ENCODE assay signal across 8 cellular contexts in the genomic region with DNA sequence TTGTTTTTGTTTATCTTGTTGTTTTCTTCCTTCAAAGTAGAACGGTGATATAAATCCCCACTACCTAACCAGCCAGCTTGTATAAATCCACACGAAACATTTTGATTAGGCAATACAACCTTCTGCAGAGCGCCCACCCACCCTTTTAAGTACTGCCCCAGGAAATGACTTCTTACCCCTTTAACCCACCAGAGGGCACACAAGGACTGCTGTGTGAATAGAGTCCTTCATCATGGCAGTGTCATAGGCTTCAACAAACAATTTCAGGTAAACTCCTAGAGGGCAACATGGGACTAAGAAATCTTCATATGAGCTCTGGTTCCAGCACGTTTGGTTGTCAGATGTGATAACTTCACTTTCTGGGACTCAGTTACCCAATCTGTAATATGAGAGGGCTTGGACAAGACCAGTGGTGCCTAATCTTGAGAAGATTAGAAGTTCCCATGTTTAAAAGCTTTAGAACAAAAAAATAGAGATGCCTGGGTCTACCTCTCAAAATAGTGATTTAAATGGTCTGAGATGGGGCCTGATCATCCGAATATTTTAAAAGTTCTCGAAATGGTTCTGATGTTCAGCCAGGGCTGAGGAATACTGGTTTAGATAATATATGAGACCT. TPM values are rescaled to one million over a fixed set of nuclear protein-coding genes. Genes with fewer than 3 reads are reported as not detected.
DNase-seq lines count a peak whose midpoint lies in the region; ATAC-seq, FAIRE-seq and TF ChIP-seq lines count a peak whose summit lies in the region.

No MANE protein-coding gene starts in this region.

- H2BK5ac ChIP-seq in H1 (ENCODE audit: low read depth, low read length): no peak overlapping the region
- H2BK5ac ChIP-seq in mesenchymal stem cell (ENCODE audit: low read depth, low read length, poor library complexity, severe bottlenecking): no peak overlapping the region

- TF ChIP-seq RAD21 in H1 (IDR thresholded peaks at IDR 0.05 in 1 of 2, conservative IDR thresholded peaks at IDR 0.05 in 1 of 2; ENCODE audit: low read depth in 2 of 2, low read length in 2 of 2): peak; percentile 100

- H3K27ac ChIP-seq in WERI-Rb-1 (no peak overlapping the region), H1 (ENCODE audit: low read depth, low read length) (no peak overlapping the region), mesenchymal stem cell (ENCODE audit: low read length, poor library complexity, severe bottlenecking) (no peak overlapping the region), testis (no peak overlapping the region)

- H4K91ac ChIP-seq in H1 (replicated peaks; ENCODE audit: insufficient read length, low read length): no peak overlapping the region
- H4K91ac ChIP-seq in mesenchymal stem cell (ENCODE audit: low read length): no peak overlapping the region

- H3K23me2 ChIP-seq in H1 (ENCODE audit: low read depth, low read length): no peaks in the 10 kb centered on the region

- peak; percentile 75 for DNase-seq in BE2C
- DNase-seq in NCI-H2227 treated with DMSO at 0.1 percent for 48 hours (lab: John Stamatoyannopoulos, UW): peak; percentile 69
- peak; percentile 77 for DNase-seq in WERI-Rb-1
- peak; percentile 43 to 78 for DNase-seq in H1 (ENCODE audit: low read depth in 1 of 2, low spot score in 2 of 2)
- DNase-seq in mesenchymal stem cell: peak; percentile 86
- DNase-seq in testis: peak; percentile 63

- no peak overlapping the region for H3K4me3 ChIP-seq in BE2C (ENCODE audit: low read depth, low read length)
- H3K4me3 ChIP-seq in WERI-Rb-1 (ENCODE audit: low read depth, low read length): no peak overlapping the region
- H3K4me3 ChIP-seq in H1 (ENCODE audit: extremely low read depth in 1 of 4, insufficient read depth in 2 of 4, low read depth in 3 of 4, low read length in 4 of 4): no peak overlapping the region
- no peak overlapping the region for H3K4me3 ChIP-seq in mesenchymal stem cell (ENCODE audit: insufficient read depth in 1 of 2, low read depth in 1 of 2, low read length in 2 of 2)
- no peak overlapping the region for H3K4me3 ChIP-seq in testis

- WGBS in H1 (ENCODE audit: extremely low coverage in 1 of 2, insufficient coverage in 1 of 2, insufficient read length in 1 of 2, insufficient replicate concordance in 2 of 2, low coverage in 1 of 2, low lambda C conversion rate in 2 of 2, missing lambda C conversion rate in 1 of 2), 2 experiments: 32% methylated on average over 6 of the region's 6 CpGs; no CpG with 5 or more reads in 1 of the 2 experiments
- WGBS in mesenchymal stem cell: 37% methylated on average over 6 of the region's 6 CpGs
- 42% methylated on average over 6 of the region's 6 CpGs for WGBS in testis, 2 donors

- no peak overlapping the region for H4K8ac ChIP-seq in H1 (ENCODE audit: extremely low read depth, insufficient read depth, low read length)
- H4K8ac ChIP-seq in mesenchymal stem cell (ENCODE audit: low read length): no peak overlapping the region

- no peak overlapping the region for H3K56ac ChIP-seq in H1 (replicated peaks; ENCODE audit: insufficient read length, low read depth, low read length)

- no peaks in the 10 kb centered on the region for H3K79me1 ChIP-seq in H1 (ENCODE audit: low read depth, low read length)
- H3K79me1 ChIP-seq in mesenchymal stem cell (replicated peaks; ENCODE audit: low read length, poor library complexity, severe bottlenecking): no peaks in the 10 kb centered on the region

- H4K5ac ChIP-seq in H1 (ENCODE audit: insufficient read length, low read depth, low read length): no peak overlapping the region

- H3K23ac ChIP-seq in H1 (ENCODE audit: insufficient read length): no peak overlapping the region
- no peak overlapping the region for H3K23ac ChIP-seq in mesenchymal stem cell (ENCODE audit: low read length in 2 of 2)

- CTCF ChIA-PET in H1 (lab: Charles Lee; ENCODE audit: partially characterized antibody): interaction anchor here (0.6 to 8.9 kb wide), 82 partner anchors 9 to 739 kb away, joined by 3 to 67 read pairs (median 5); a partner anchor contains a TSS

- H3K9ac ChIP-seq in H1 (replicated peaks in 1 of 4; ENCODE audit: extremely low read depth in 1 of 4, low read depth in 3 of 4, low read length in 3 of 4) (no peak overlapping the region), mesenchymal stem cell (ENCODE audit: low read length) (no peak overlapping the region)

- H3K9me3 ChIP-seq in BE2C: no peaks in the 10 kb centered on the region; the same call in 1 of the 2 replicates
- peaks cover 6% of the 10 kb centered on the region for H3K9me3 ChIP-seq in WERI-Rb-1 (ENCODE audit: severe bottlenecking)
- peaks cover 18 to 20% of the 10 kb centered on the region in 2 experiments for H3K9me3 ChIP-seq in H1 (ENCODE audit: insufficient read depth in 2 of 2, low read depth in 1 of 2, low read length in 1 of 2)
- H3K9me3 ChIP-seq in mesenchymal stem cell (ENCODE audit: control insufficient read depth, low read length): peaks cover 13% of the 10 kb centered on the region
- H3K9me3 ChIP-seq in testis: no peaks in the 10 kb centered on the region

- H2BK12ac ChIP-seq in H1 (ENCODE audit: low read depth, low read length): no peak overlapping the region
- no peak overlapping the region for H2BK12ac ChIP-seq in mesenchymal stem cell (ENCODE audit: low read length in 2 of 2)

- H2BK120ac ChIP-seq in H1 (replicated peaks; ENCODE audit: low read depth, low read length) (no peak overlapping the region), mesenchymal stem cell (ENCODE audit: low read depth, low read length) (no peak overlapping the region)

- intact Hi-C loops in testis (cut with DNase I; ENCODE audit: low total_unique reads): loop anchor here (5.0 kb wide), 1 partner anchor 349 kb away; a partner anchor contains a TSS

- H3K79me2 ChIP-seq in H1 (ENCODE audit: control insufficient read depth in 1 of 2, insufficient read depth in 2 of 2, low read length in 2 of 2): no peaks in the 10 kb centered on the region

- FAIRE-seq in H1 (lab: Jason Lieb, UNC): peak; percentile 96

- H2AFZ ChIP-seq in H1 (ENCODE audit: low read length) (no peak overlapping the region), mesenchymal stem cell (ENCODE audit: low read depth, low read length) (no peak overlapping the region)

- ATAC-seq in GM18870 (IDR thresholded peaks at IDR 0.05; ENCODE audit: unreplicated experiment): peak; percentile 75
- ATAC-seq in HG03378 (IDR thresholded peaks at IDR 0.05; ENCODE audit: unreplicated experiment): peak; percentile 87

- POLR2A ChIA-PET in H1 (lab: Charles Lee; ENCODE audit: partially characterized antibody): interaction anchor here (0.7 to 5.4 kb wide), 8 partner anchors 15 to 275 kb away, joined by 3 to 36 read pairs (median 4); no protein-coding TSS in a partner anchor

- H2BK15ac ChIP-seq in H1 (ENCODE audit: low read length) (no peak overlapping the region), mesenchymal stem cell (ENCODE audit: low read depth, poor library complexity, severe bottlenecking) (no peak overlapping the region)

- no peak overlapping the region for H2AK5ac ChIP-seq in H1 (ENCODE audit: low read depth, low read length)
- H2AK5ac ChIP-seq in mesenchymal stem cell (ENCODE audit: low read length, severe bottlenecking): no peak overlapping the region

- H3K4ac ChIP-seq in H1 (replicated peaks; ENCODE audit: insufficient read length, low read depth, low read length): no peak overlapping the region
- no peak overlapping the region for H3K4ac ChIP-seq in mesenchymal stem cell (ENCODE audit: low read depth in 1 of 2, low read length in 2 of 2)

- TF ChIP-seq EP300 in H1 (IDR thresholded peaks at IDR 0.05; ENCODE audit: borderline replicate concordance in 1 of 2, low read depth in 2 of 2, low read length in 2 of 2): no peak

- peak; percentile 95 for TF ChIP-seq CTCF in BE2C (IDR thresholded peaks at IDR 0.05; ENCODE audit: low read depth, low read length)
- peak; percentile 68 for TF ChIP-seq CTCF in WERI-Rb-1 (IDR thresholded peaks at IDR 0.05; ENCODE audit: low read depth, low read length)
- peak; percentile 27 to 97 (median 88) for TF ChIP-seq CTCF in H1 (IDR thresholded peaks at IDR 0.05; ENCODE audit: control extremely low read depth in 1 of 3, insufficient read depth in 1 of 3, low read depth in 1 of 3, low read length in 3 of 3)
- TF ChIP-seq CTCF in testis (IDR thresholded peaks at IDR 0.05): peak; percentile 41 to 68 (median 66)

- H2BK20ac ChIP-seq in H1 (ENCODE audit: low read length): no peak overlapping the region

- H3K4me2 ChIP-seq in H1 (ENCODE audit: insufficient read depth in 1 of 2, low read depth in 2 of 2, low read length in 2 of 2) (no peak overlapping the region), mesenchymal stem cell (ENCODE audit: low read length, poor library complexity, severe bottlenecking) (peak overlapping the region; percentile 25)

- H3K4me1 ChIP-seq in BE2C (no peaks in the 10 kb centered on the region), H1 (replicated peaks in 1 of 4; ENCODE audit: control insufficient read depth in 3 of 4, insufficient read depth in 4 of 4, low read length in 3 of 4) (no peaks in the 10 kb centered on the region), mesenchymal stem cell (ENCODE audit: control insufficient read depth, insufficient read depth, low read depth, low read length) (no peaks in the 10 kb centered on the region), testis (no peaks in the 10 kb centered on the region)

- H3K18ac ChIP-seq in H1 (ENCODE audit: extremely low read depth, low read length) (no peak overlapping the region), mesenchymal stem cell (ENCODE audit: low read depth in 1 of 2, low read length in 2 of 2) (no peak overlapping the region)

- H3K36me3 ChIP-seq in BE2C (no peaks in the 10 kb centered on the region), WERI-Rb-1 (no peaks in the 10 kb centered on the region), H1 (ENCODE audit: control insufficient read depth in 2 of 4, insufficient read depth in 4 of 4, low read length in 3 of 4) (peaks cover 0 to 2% (median 0%) of the 10 kb centered on the region in 4 experiments; a peak in 2 of 8 replicates), mesenchymal stem cell (ENCODE audit: control insufficient read depth in 1 of 2, insufficient read depth in 2 of 2, low read depth in 1 of 2, low read length in 2 of 2) (peaks cover 0 to 9% of the 10 kb centered on the region in 2 experiments), testis (ENCODE audit: low read depth, missing control alignments) (no peaks in the 10 kb centered on the region)

- TF ChIP-seq POLR2A in H1 (IDR thresholded peaks at IDR 0.05; ENCODE audit: control extremely low read depth in 1 of 2, low read depth in 2 of 2, low read length in 2 of 2) (no peak), testis (IDR thresholded peaks at IDR 0.05) (no peak)

- no peaks in the 10 kb centered on the region for H4K20me1 ChIP-seq in H1 (replicated peaks in 1 of 2; ENCODE audit: control insufficient read depth in 1 of 2, insufficient read depth in 2 of 2, low read length in 2 of 2)

- no peak overlapping the region for H3K14ac ChIP-seq in H1 (ENCODE audit: insufficient read length)
- H3K14ac ChIP-seq in mesenchymal stem cell (ENCODE audit: low read length in 2 of 2): no peak overlapping the region

- H3K27me3 ChIP-seq in BE2C (no peaks in the 10 kb centered on the region), WERI-Rb-1 (ENCODE audit: insufficient read depth, low read depth, severe bottlenecking) (no peaks in the 10 kb centered on the region), H1 (replicated peaks in 1 of 4; ENCODE audit: control insufficient read depth in 3 of 4, extremely low read depth in 1 of 4, insufficient read depth in 3 of 4, low read length in 3 of 4) (no peaks in the 10 kb centered on the region; a peak in 1 of 7 replicates), mesenchymal stem cell (ENCODE audit: control insufficient read depth in 1 of 2, insufficient read depth in 1 of 2, low read length in 2 of 2) (no peaks in the 10 kb centered on the region), testis (no peaks in the 10 kb centered on the region)

RNA-seq across cellular contexts. Expression of a gene that starts 56.1 kb away (rescaled TPM):
- not detected for polyA plus RNA-seq in BE2C (2012; ENCODE audit: insufficient read depth, insufficient read length, low read depth)
- 0.52 and 0.80 TPM in 2 replicates for total RNA-seq in H1 (2021; fragmentation: NEBNext Ultra II Directional; extraction: Animal tissue kit (Norgen Biotek cat#: 25700))
- polyA plus RNA-seq in H1 (2011; rRNA removed) (0.51 and 0.57 TPM in 2 replicates), testis (ENCODE audit: insufficient read depth, low read depth, low replicate concordance) (19.9 TPM)
- polyA plus RNA-seq in H1 (2011; cell fraction: cytosol; rRNA removed): 0.48 TPM
- polyA plus RNA-seq in H1 (2011; cell fraction: nucleus; rRNA removed): 0.98 TPM
- 0.22 to 0.68 TPM (median 0.51 TPM) in 4 replicates for polyA plus RNA-seq in H1 (2012, experiment 1 of 2)
- polyA plus RNA-seq in H1 (2012, experiment 2 of 2): 0.10 TPM
- 0.26 TPM for polyA plus RNA-seq in H1 (2013, experiment 1 of 2)
- 0.33 TPM for polyA plus RNA-seq in H1 (2013, experiment 2 of 2)
- 0.69 and 1.00 TPM in 2 replicates for polyA minus RNA-seq in H1 (2011; rRNA and poly(A)+ RNA removed)
- 0.95 TPM for polyA minus RNA-seq in H1 (2011; cell fraction: cytosol; rRNA and poly(A)+ RNA removed)
- polyA minus RNA-seq in H1 (2011; cell fraction: nucleus; rRNA and poly(A)+ RNA removed): 2.0 TPM
- 0.23 TPM for polyA plus RNA-seq in mesenchymal stem cell (2013, experiment 1 of 2)
- polyA plus RNA-seq in mesenchymal stem cell (2013, experiment 2 of 2): 0.27 TPM
- total RNA-seq in testis: 10 to 100 TPM; 23.0 to 30.2 TPM

Comparison
In these comparisons a context has a peak if more than half of its experiments do, and no peak if none do; other contexts are left out.
1. RNA of a gene that starts 56.1 kb away (total RNA-seq): 23.0 to 30.2 TPM in testis; 0.52 to 0.80 TPM in H1; every median in the first group is over 10 times any median in the second.
2. Peak in every context shown above with its lines, with median percentiles within 50 percentile points of each other: DNase-seq and CTCF ChIP-seq.